ENCODE assay signal across 18 cellular contexts in genomic region chr11:72856551-72857342, GRCh38. TPM values are rescaled to one million over a fixed set of nuclear protein-coding genes. Genes with fewer than 3 reads are reported as not detected.
A peak's percentile ranks its signal among the peaks of the same experiment; 100 is the strongest.
DNase-seq lines count a peak whose midpoint lies in the region; ATAC-seq and TF ChIP-seq lines count a peak whose summit lies in the region.
"Had no signal": no experiment of that assay in that cellular context is flagged by ENCODE, and none has a peak within 500 bp of the region (broad histone marks: within the 10 kb centered on the region; RNA-seq: fewer than 3 reads in every experiment).

No MANE protein-coding gene starts in this region.

- H3K4me2 ChIP-seq in H9 (ENCODE audit: insufficient read depth, insufficient read length, low read length), result no peak overlapping the region

- no peak overlapping the region for H3K14ac ChIP-seq in H9 (ENCODE audit: insufficient read depth, low read length)

- H3K4me3 Mint-ChIP-seq in brain (no peak overlapping the region), osteocyte (ENCODE audit: unreplicated experiment) (no peak overlapping the region), H9 (no peak overlapping the region)
- H3K4me3 Mint-ChIP-seq: activated CD4-positive, alpha-beta T cell treated with anti-CD3 and anti-CD28 coated beads for 36 hours; activated naive CD8-positive, alpha-beta T cell treated with anti-CD3 and anti-CD28 coated beads for 36 hours; immature natural killer cell; T-helper 17 cell had no signal

- H4K20me1 ChIP-seq in H9 (ENCODE audit: control insufficient read depth, insufficient read depth, insufficient read length), result no peaks in the 10 kb centered on the region

- DNase-seq in AG10803 (ENCODE audit: low read depth) (peak; percentile 20), globus pallidus (ENCODE audit: low spot score) (peak; percentile 24), osteocyte (ENCODE audit: extremely low spot score, unreplicated experiment) (no peak), NCI-H187 (lab: John Stamatoyannopoulos, UW) (no peak), H9 (no peak)
- DNase-seq in stimulated activated naive CD4-positive, alpha-beta T cell (lab: John Stamatoyannopoulos, UW), result no peak
- DNase-seq: activated CD4-positive, alpha-beta T cell treated with anti-CD3 and anti-CD28 coated beads for 36 hours; activated naive CD8-positive, alpha-beta T cell treated with anti-CD3 and anti-CD28 coated beads for 36 hours; activated T-cell treated with anti-CD3 and anti-CD28 coated beads for 4 hours; GOT3; immature natural killer cell; NCI-H526 treated with DMSO at 0.1 percent for 48 hours; Peyer's patch; retina; stomach; T-helper 17 cell had no signal

- H3K27me3 Mint-ChIP-seq in brain, result no peaks in the 10 kb centered on the region
- H3K27me3 Mint-ChIP-seq in osteocyte (ENCODE audit: unreplicated experiment), result no peaks in the 10 kb centered on the region
- H3K27me3 Mint-ChIP-seq in H9 (ENCODE audit: low read depth), result no peaks in the 10 kb centered on the region
- H3K27me3 Mint-ChIP-seq: activated CD4-positive, alpha-beta T cell treated with anti-CD3 and anti-CD28 coated beads for 36 hours; activated naive CD8-positive, alpha-beta T cell treated with anti-CD3 and anti-CD28 coated beads for 36 hours; T-helper 17 cell had no signal

- H3K9ac ChIP-seq in H9 (ENCODE audit: extremely low read depth, insufficient read length, low read length), result no peak overlapping the region

- H3K36me3 Mint-ChIP-seq in brain (peaks cover 65% of the 10 kb centered on the region), osteocyte (ENCODE audit: unreplicated experiment) (peaks cover 14% of the 10 kb centered on the region), H9 (ENCODE audit: insufficient read depth in 1 of 3, low read depth in 3 of 3) (no peaks in the 10 kb centered on the region)

- H2AFZ ChIP-seq in H9 (ENCODE audit: low read length), result no peak overlapping the region

- H3K9me3 ChIP-seq in H9 (ENCODE audit: control insufficient read depth, low read depth, low read length), result no peaks in the 10 kb centered on the region
- H3K9me3 ChIP-seq: Peyer's patch, stomach had no signal

- H2BK120ac ChIP-seq in H9 (ENCODE audit: low read depth, low read length, poor library complexity, severe bottlenecking), result no peak overlapping the region

- H3K4me1 Mint-ChIP-seq in brain (peaks cover 8% of the 10 kb centered on the region), osteocyte (ENCODE audit: unreplicated experiment) (peaks cover 27% of the 10 kb centered on the region), H9 (no peaks in the 10 kb centered on the region)
- H3K4me1 Mint-ChIP-seq: activated CD4-positive, alpha-beta T cell treated with anti-CD3 and anti-CD28 coated beads for 36 hours; immature natural killer cell had no signal

- H3K27ac ChIP-seq in H9 (ENCODE audit: insufficient read length, low read depth, low read length), result no peak overlapping the region
- H3K27ac ChIP-seq: Peyer's patch had no signal

- H2BK20ac ChIP-seq in H9 (ENCODE audit: low read depth, low read length, poor library complexity, severe bottlenecking), result no peak overlapping the region

- no peak overlapping the region for H4K8ac ChIP-seq in H9 (replicated peaks; ENCODE audit: insufficient read length, low read depth, low read length)

- no peaks in the 10 kb centered on the region for H3K4me1 ChIP-seq in H9 (ENCODE audit: insufficient read depth, low read length)

- H3K4me3 ChIP-seq in AG10803 (ENCODE audit: low read length), result no peak overlapping the region
- H3K4me3 ChIP-seq: Peyer's patch, stomach had no signal

- H3K56ac ChIP-seq in H9 (ENCODE audit: insufficient read length, low read depth, low read length), result no peak overlapping the region

- H3K79me1 ChIP-seq in H9 (ENCODE audit: insufficient read depth, low read depth, low read length, poor library complexity, severe bottlenecking), result no peaks in the 10 kb centered on the region

- no peak overlapping the region for H2AK5ac ChIP-seq in H9 (ENCODE audit: insufficient read length, low read length)

- no peak overlapping the region for H3K18ac ChIP-seq in H9 (ENCODE audit: insufficient read length, low read depth, low read length)

- peak overlapping the region in 4 of 5 experiments; percentile 0 to 21 (median 7) for H3K27ac Mint-ChIP-seq in brain
- H3K27ac Mint-ChIP-seq in osteocyte (ENCODE audit: unreplicated experiment), result peak overlapping the region; percentile 73
- H3K27ac Mint-ChIP-seq in H9, result no peak overlapping the region
- H3K27ac Mint-ChIP-seq: activated CD4-positive, alpha-beta T cell treated with anti-CD3 and anti-CD28 coated beads for 36 hours; activated naive CD8-positive, alpha-beta T cell treated with anti-CD3 and anti-CD28 coated beads for 36 hours; immature natural killer cell; T-helper 17 cell had no signal

- no peaks in the 10 kb centered on the region for H3K23me2 ChIP-seq in H9 (ENCODE audit: insufficient read length, low read depth, low read length, poor library complexity, severe bottlenecking)

- TF ChIP-seq CTCF in AG10803 (conservative IDR thresholded peaks at IDR 0.05; ENCODE audit: low read length), result no peak
- TF ChIP-seq CTCF in brain (conservative IDR thresholded peaks at IDR 0.05), result no peak
- TF ChIP-seq CTCF in osteocyte (IDR thresholded peaks at IDR 0.05), result peak; percentile 49
- no peak for TF ChIP-seq CTCF in H9 (conservative IDR thresholded peaks at IDR 0.05)

- no peak overlapping the region for H3K23ac ChIP-seq in H9 (ENCODE audit: insufficient read length, low read depth, low read length)

- H3T11ph ChIP-seq in H9 (ENCODE audit: low read length), result no peak overlapping the region

- no peak for ATAC-seq in HG02970 (IDR thresholded peaks at IDR 0.05; ENCODE audit: low FRiP score, unreplicated experiment)
- ATAC-seq: activated CD4-positive, alpha-beta T cell treated with anti-CD3 and anti-CD28 coated beads for 36 hours; T-helper 17 cell had no signal

- no peaks in the 10 kb centered on the region for H3K27me3 ChIP-seq in H9 (ENCODE audit: insufficient read depth, low read length)
- H3K27me3 ChIP-seq: Peyer's patch, stomach had no signal

- H3K9me3 Mint-ChIP-seq in brain (peaks cover 0 to 9% (median 3%) of the 10 kb centered on the region in 5 experiments), osteocyte (ENCODE audit: unreplicated experiment) (no peaks in the 10 kb centered on the region), H9 (no peaks in the 10 kb centered on the region)
- H3K9me3 Mint-ChIP-seq: immature natural killer cell had no signal

- no CpG with 5 or more reads among the region's 3 CpGs for WGBS in H9 (ENCODE audit: extremely low coverage, insufficient read length, low lambda C conversion rate)

- H2BK12ac ChIP-seq in H9 (ENCODE audit: insufficient read length, low read depth, low read length), result no peak overlapping the region

- no peaks in the 10 kb centered on the region for H3K79me2 ChIP-seq in H9 (ENCODE audit: insufficient read depth, low read length)

- H2BK5ac ChIP-seq in H9 (ENCODE audit: insufficient read length, low read length), result no peak overlapping the region

- H3K4ac ChIP-seq in H9 (ENCODE audit: low read depth, low read length), result no peak overlapping the region

- no peak overlapping the region for H4K91ac ChIP-seq in H9 (ENCODE audit: insufficient read length, low read depth, low read length)

- H2BK15ac ChIP-seq in H9 (ENCODE audit: low read depth, low read length), result no peak overlapping the region

- H4K5ac ChIP-seq in H9 (ENCODE audit: insufficient read length, low read depth, low read length), result no peak overlapping the region

RNA-seq across cellular contexts. Expression of gene ATG16L2, which starts 42.5 kb away (rescaled TPM):
- 6.2 TPM for polyA plus RNA-seq in brain (ENCODE audit: insufficient read depth, low read depth, low replicate concordance)
- 17.1 and 18.2 TPM in 2 replicates for total RNA-seq in osteocyte
- total RNA-seq in H9 (2021), result 17.3 and 18.2 TPM in 2 replicates

Comparison
In these comparisons a context has a peak if more than half of its experiments do, and no peak if none do; other contexts are left out.
1. DNase-seq: peak in AG10803 (single experiment) and globus pallidus (single experiment); none in osteocyte (single experiment), stimulated activated naive CD4-positive, alpha-beta T cell (0 of 6), NCI-H187 (0 of 2) and H9 (single experiment).
2. H3K27ac Mint-ChIP-seq: peak in brain (4 of 5) and osteocyte (single experiment); none in H9 (0 of 3).